Comparison of ENCODE assay signal across 1 cellular context in genomic region chr15:67079361-67079760, GRCh38.
A peak's percentile ranks its signal among the peaks of the same experiment; 100 is the strongest.
TF ChIP-seq lines count a peak whose summit lies in the region.

No MANE protein-coding gene starts in this region.

TF ChIP-seq in HepG2, 621 proteins besides CTCF, POLR2A, EP300 and RAD21:
- TF ChIP-seq RBM22 (optimal IDR thresholded peaks at IDR 0.05; ENCODE audit: low read length) (no peak), FOSL2 (CRISPR knock-in tag; IDR thresholded peaks at IDR 0.05) (peak; percentile 40; the same call in 1 of the 2 replicates), MAFF (IDR thresholded peaks at IDR 0.05; ENCODE audit: low read depth, low read length) (0 out of 2 replicates have a peak, but pooled peaks have one; percentile 8), MAFK (conservative IDR thresholded peaks at IDR 0.05 in 1 of 2, IDR thresholded peaks at IDR 0.05 in 1 of 2; ENCODE audit: low read length in 2 of 2) (0 out of 4 replicates have a peak, but pooled peaks of 1 of the 2 experiments have one; percentile 6), MYNN (CRISPR knock-in tag; IDR thresholded peaks at IDR 0.05; ENCODE audit: low read depth) (no peak)
